In the genomic region with DNA sequence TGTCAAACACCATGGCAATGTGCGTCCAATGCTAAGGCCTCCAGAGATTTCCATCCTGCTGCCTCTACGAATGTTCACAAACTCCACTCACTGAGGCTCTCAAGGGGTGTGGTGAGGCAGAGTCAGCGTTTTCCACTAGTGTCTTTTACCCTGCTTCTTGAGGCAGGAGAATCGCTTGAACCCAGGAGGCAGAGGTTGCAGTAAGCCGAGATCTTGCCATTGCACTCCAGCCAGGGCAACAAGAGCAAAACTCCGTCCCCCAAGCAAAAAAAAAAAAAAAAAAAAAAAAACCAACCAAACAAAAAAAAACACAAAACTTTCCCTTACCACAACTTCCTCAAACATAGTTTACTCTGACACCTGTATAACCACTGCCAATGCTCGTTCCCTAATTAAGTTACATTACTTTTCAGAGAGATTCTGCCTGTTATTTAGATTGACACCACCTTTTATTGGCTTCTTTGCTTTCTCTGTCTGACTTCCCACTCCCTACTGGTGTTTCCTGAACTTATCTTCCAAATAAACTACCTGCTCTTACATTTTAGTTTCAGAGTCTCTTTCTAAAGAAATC, we compare ENCODE assay signal across 8 cellular contexts.
DNase-seq lines count a peak whose midpoint lies in the region; ATAC-seq and FAIRE-seq lines count a peak whose summit lies in the region.

No MANE protein-coding gene starts in this region.

- ATAC-seq in HG02852 (IDR thresholded peaks at IDR 0.05; ENCODE audit: unreplicated experiment) (peak; percentile 38), T-cell (replicated peaks in 1 of 4) (peak in 3 of 4 experiments; percentile 21 to 56 (median 26)), HG03139 (IDR thresholded peaks at IDR 0.05; ENCODE audit: unreplicated experiment) (no peak)
- ATAC-seq in stimulated activated naive CD8-positive, alpha-beta T cell treated with anti-CD3 and anti-CD28 coated beads, Interleukin-15, amount 100 ng/mL, for 72 hours: no peak

- DNase-seq in activated naive CD4-positive, alpha-beta T cell treated with anti-CD3 and anti-CD28 coated beads, Interleukin-2, amount 50 U/mL, for 16 hours: no peak
- DNase-seq in T-cell: no peak
- DNase-seq in stimulated activated naive CD8-positive, alpha-beta T cell treated with anti-CD3 and anti-CD28 coated beads, Interleukin-15, amount 100 ng/mL, for 72 hours: no peak
- DNase-seq in foreskin melanocyte: no peak
- no peak for DNase-seq in HTR-8/SVneo (ENCODE audit: insufficient read length, low spot score)

- H3K4me1 Mint-ChIP-seq in activated naive CD4-positive, alpha-beta T cell treated with anti-CD3 and anti-CD28 coated beads, Interleukin-2, amount 50 U/mL, for 24 hours: peaks cover 44% of the 10 kb centered on the region
- H3K4me1 Mint-ChIP-seq in T-cell: peaks cover 33 to 36% (median 35%) of the 10 kb centered on the region in 3 donors
- peaks cover 59% of the 10 kb centered on the region for H3K4me1 Mint-ChIP-seq in stimulated activated naive CD8-positive, alpha-beta T cell treated with anti-CD3 and anti-CD28 coated beads, Interleukin-15, amount 100 ng/mL, for 72 hours

- POLR2A ChIA-PET in T-cell (lab: Charles Lee): interaction anchor here in 1 of 2 donors (0.6 kb wide), 1 partner anchor 658 kb away, joined by 9 read pairs; no protein-coding TSS in a partner anchor

- FAIRE-seq in HTR-8/SVneo (lab: Jason Lieb, UNC): no peak

- peak overlapping the region; percentile 92 for H3K27ac Mint-ChIP-seq in activated naive CD4-positive, alpha-beta T cell treated with anti-CD3 and anti-CD28 coated beads, Interleukin-2, amount 50 U/mL, for 24 hours
- peak overlapping the region; percentile 66 to 77 for H3K27ac Mint-ChIP-seq in T-cell
- H3K27ac Mint-ChIP-seq in stimulated activated naive CD8-positive, alpha-beta T cell treated with anti-CD3 and anti-CD28 coated beads, Interleukin-15, amount 100 ng/mL, for 72 hours: peak overlapping the region; percentile 60 to 84

- H3K36me3 Mint-ChIP-seq in activated naive CD4-positive, alpha-beta T cell treated with anti-CD3 and anti-CD28 coated beads, Interleukin-2, amount 50 U/mL, for 24 hours: peaks cover 26% of the 10 kb centered on the region
- H3K36me3 Mint-ChIP-seq in T-cell: peaks cover 40% of the 10 kb centered on the region

- no peaks in the 10 kb centered on the region for H3K27me3 Mint-ChIP-seq in activated naive CD4-positive, alpha-beta T cell treated with anti-CD3 and anti-CD28 coated beads, Interleukin-2, amount 50 U/mL, for 24 hours
- H3K27me3 Mint-ChIP-seq in T-cell: no peaks in the 10 kb centered on the region
- H3K27me3 Mint-ChIP-seq in stimulated activated naive CD8-positive, alpha-beta T cell treated with anti-CD3 and anti-CD28 coated beads, Interleukin-15, amount 100 ng/mL, for 72 hours: no peaks in the 10 kb centered on the region

- H3K4me3 Mint-ChIP-seq in activated naive CD4-positive, alpha-beta T cell treated with anti-CD3 and anti-CD28 coated beads, Interleukin-2, amount 50 U/mL, for 24 hours: peak overlapping the region; percentile 82
- H3K4me3 Mint-ChIP-seq in T-cell: peak overlapping the region; percentile 42 to 77 (median 50)
- peak overlapping the region; percentile 49 to 68 for H3K4me3 Mint-ChIP-seq in stimulated activated naive CD8-positive, alpha-beta T cell treated with anti-CD3 and anti-CD28 coated beads, Interleukin-15, amount 100 ng/mL, for 72 hours

- no peaks in the 10 kb centered on the region for H3K9me3 Mint-ChIP-seq in activated naive CD4-positive, alpha-beta T cell treated with anti-CD3 and anti-CD28 coated beads, Interleukin-2, amount 50 U/mL, for 24 hours
- no peaks in the 10 kb centered on the region for H3K9me3 Mint-ChIP-seq in T-cell
- H3K9me3 Mint-ChIP-seq in stimulated activated naive CD8-positive, alpha-beta T cell treated with anti-CD3 and anti-CD28 coated beads, Interleukin-15, amount 100 ng/mL, for 72 hours: no peaks in the 10 kb centered on the region

- CTCF ChIA-PET in T-cell (lab: Charles Lee): no interaction called here

Comparison
In these comparisons a context has a peak if more than half of its experiments do, and no peak if none do; other contexts are left out.
1. ATAC-seq: peak in HG02852 (single experiment) and T-cell (3 of 4); none in stimulated activated naive CD8-positive, alpha-beta T cell treated with anti-CD3 and anti-CD28 coated beads, Interleukin-15, amount 100 ng/mL, for 72 hours (single experiment) and HG03139 (single experiment).
2. Peak in every context shown above with its lines, with median percentiles within 50 percentile points of each other: H3K27ac Mint-ChIP-seq and H3K4me3 Mint-ChIP-seq.